ENCODE assay signal across 13 cellular contexts in the genomic region with DNA sequence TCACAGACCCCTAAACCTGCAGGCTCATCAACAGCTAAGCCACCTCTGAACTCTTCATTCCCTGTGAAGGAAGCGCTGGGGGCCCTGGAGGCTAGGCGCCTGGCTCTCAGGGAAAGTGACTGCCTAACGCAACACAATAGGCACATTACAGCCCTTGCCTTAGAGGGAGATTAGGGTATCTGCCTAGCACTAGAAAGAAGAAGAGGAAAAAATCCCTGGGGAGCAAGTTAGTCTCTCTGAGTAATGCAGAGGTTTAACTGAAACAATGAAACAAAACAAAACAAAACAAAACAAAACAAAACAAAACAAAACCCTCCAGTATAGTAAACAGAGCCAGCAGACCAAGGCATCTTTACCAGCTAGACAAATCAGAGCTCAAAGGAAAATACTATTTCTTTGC. TPM values are rescaled to one million over a fixed set of nuclear protein-coding genes. Genes with fewer than 3 reads are reported as not detected.
A peak's percentile ranks its signal among the peaks of the same experiment; 100 is the strongest.
DNase-seq lines count a peak whose midpoint lies in the region; ATAC-seq and TF ChIP-seq lines count a peak whose summit lies in the region.
"Had no signal": no experiment of that assay in that cellular context is flagged by ENCODE, and none has a peak within 500 bp of the region (broad histone marks: within the 10 kb centered on the region; RNA-seq: fewer than 3 reads in every experiment).

No MANE protein-coding gene starts in this region.

- H3K4me3 ChIP-seq in osteoblast (ENCODE audit: insufficient read depth, low read length): no peak overlapping the region

- H3K79me2 ChIP-seq in osteoblast (ENCODE audit: insufficient read depth, low read length): peaks cover 47% of the 10 kb centered on the region

- peaks cover 5% of the 10 kb centered on the region for H3K36me3 Mint-ChIP-seq in T-helper 2 cell treated with Interferon-gamma antibody and Interleukin-4, amounts not matched to agents 5 μg/mL and 100 μg/mL, for 36 hours (ENCODE audit: low read depth)
- H3K36me3 Mint-ChIP-seq in central memory CD8-positive, alpha-beta T cell (ENCODE audit: insufficient read depth): peaks cover 26% of the 10 kb centered on the region

- peaks cover 8% of the 10 kb centered on the region for H3K27me3 Mint-ChIP-seq in T-helper 2 cell treated with Interferon-gamma antibody and Interleukin-4, amounts not matched to agents 5 μg/mL and 100 μg/mL, for 36 hours (ENCODE audit: low read depth)
- H3K27me3 Mint-ChIP-seq in central memory CD8-positive, alpha-beta T cell: no peaks in the 10 kb centered on the region

- no peaks in the 10 kb centered on the region for H3K27me3 ChIP-seq in osteoblast (ENCODE audit: insufficient read depth, low read length)
- H3K27me3 ChIP-seq: esophagus muscularis mucosa, stomach had no signal

- peaks cover 24% of the 10 kb centered on the region for H3K36me3 ChIP-seq in osteoblast (ENCODE audit: insufficient read depth, low read length)

- no peaks in the 10 kb centered on the region for H3K9me3 ChIP-seq in osteoblast (ENCODE audit: low read depth, low read length)
- H3K9me3 ChIP-seq: esophagus muscularis mucosa, stomach had no signal

- no peak for ATAC-seq in central memory CD8-positive, alpha-beta T cell (replicated peaks; ENCODE audit: extremely low read depth, poor library complexity, severe bottlenecking)
- ATAC-seq in Right ventricle myocardium superior (ENCODE audit: poor library complexity) (no peak), GM19351 (IDR thresholded peaks at IDR 0.05; ENCODE audit: unreplicated experiment) (no peak)

- H3K4me1 Mint-ChIP-seq in T-helper 2 cell treated with Interferon-gamma antibody and Interleukin-4, amounts not matched to agents 5 μg/mL and 100 μg/mL, for 36 hours (ENCODE audit: low read depth): peaks cover 18% of the 10 kb centered on the region
- H3K4me1 Mint-ChIP-seq in central memory CD8-positive, alpha-beta T cell: peaks cover 15% of the 10 kb centered on the region

- peak overlapping the region; percentile 75 for H3K4me3 Mint-ChIP-seq in T-helper 2 cell treated with Interferon-gamma antibody and Interleukin-4, amounts not matched to agents 5 μg/mL and 100 μg/mL, for 36 hours
- H3K4me3 Mint-ChIP-seq in central memory CD8-positive, alpha-beta T cell: peak overlapping the region; percentile 63

- no peak overlapping the region for H3K27ac Mint-ChIP-seq in T-helper 2 cell treated with Interferon-gamma antibody and Interleukin-4, amounts not matched to agents 5 μg/mL and 100 μg/mL, for 36 hours
- no peak overlapping the region for H3K27ac Mint-ChIP-seq in central memory CD8-positive, alpha-beta T cell (ENCODE audit: low read depth)

- peaks cover 23% of the 10 kb centered on the region for H4K20me1 ChIP-seq in osteoblast (ENCODE audit: insufficient read depth, low read length)

- H3K4me2 ChIP-seq in osteoblast (ENCODE audit: insufficient read depth, low read length): peak overlapping the region; percentile 72

- no peak overlapping the region for H2AFZ ChIP-seq in osteoblast (ENCODE audit: low read length)

- no peaks in the 10 kb centered on the region for H3K9me3 Mint-ChIP-seq in T-helper 2 cell treated with Interferon-gamma antibody and Interleukin-4, amounts not matched to agents 5 μg/mL and 100 μg/mL, for 36 hours
- no peaks in the 10 kb centered on the region for H3K9me3 Mint-ChIP-seq in central memory CD8-positive, alpha-beta T cell

- DNase-seq in T-helper 2 cell treated with Interferon-gamma antibody and Interleukin-4, amounts not matched to agents 5 μg/mL and 100 μg/mL, for 36 hours (ENCODE audit: low spot score): no peak
- DNase-seq in T-helper 2 cell: no peak
- DNase-seq in LHCN-M2 (ENCODE audit: low read depth): peak; percentile 45
- DNase-seq in central memory CD8-positive, alpha-beta T cell (ENCODE audit: low spot score in 2 of 2): no peak
- no peak for DNase-seq in osteoblast (ENCODE audit: insufficient read length, low spot score, missing footprints)
- DNase-seq in Right ventricle myocardium superior: no peak
- DNase-seq in stimulated activated CD4-positive, alpha-beta T cell treated with anti-CD3 and anti-CD28 coated beads, Interleukin-4, amount 100 ng/mL, for 4 hours: no peak
- DNase-seq: central memory CD4-positive, alpha-beta T cell; NCI-H1436 treated with DMSO at 0.1 percent for 48 hours; NK-92 treated with Interleukin-12 subunit alpha and Interleukin-12 subunit beta, amount 100 ng/mL, for 24 hours; stomach had no signal

- intact Hi-C loops in Right ventricle myocardium superior (cut with DNase I): no loop called here

- no peak overlapping the region for H3K27ac ChIP-seq in osteoblast (ENCODE audit: low read depth, low read length)
- H3K27ac ChIP-seq: stomach had no signal

- H3K4me1 ChIP-seq in osteoblast (ENCODE audit: insufficient read depth, low read length): peaks cover 19% of the 10 kb centered on the region

- no peak for TF ChIP-seq CTCF in osteoblast (IDR thresholded peaks at IDR 0.05; ENCODE audit: extremely low read depth, low read depth, low read length)

RNA-seq across cellular contexts. Expression of a gene that starts 2.6 kb away (rescaled TPM):
- total RNA-seq in LHCN-M2 (2014; rRNA removed) (11.0 and 15.9 TPM in 2 replicates), osteoblast (7.6 and 8.0 TPM in 2 replicates), Right ventricle myocardium superior (6.6 TPM)
- 9.9 TPM for polyA plus RNA-seq in LHCN-M2 (2012)

RNA-seq across cellular contexts. Expression of a gene that starts 39.4 kb away (rescaled TPM):
- total RNA-seq in LHCN-M2 (2014; rRNA removed) (27.6 and 29.6 TPM in 2 replicates), osteoblast (22.1 and 23.6 TPM in 2 replicates), Right ventricle myocardium superior (6.7 TPM)
- 13.2 TPM for polyA plus RNA-seq in LHCN-M2 (2012)
